In genomic region chr1:38465463-38465862, GRCh38 we compare ENCODE assay signal across 18 cellular contexts.
A peak's percentile ranks its signal among the peaks of the same experiment; 100 is the strongest.
DNase-seq lines count a peak whose midpoint lies in the region; FAIRE-seq and TF ChIP-seq lines count a peak whose summit lies in the region.
"Had no signal": no experiment of that assay in that cellular context is flagged by ENCODE, and none has a peak within 500 bp of the region (broad histone marks: within the 10 kb centered on the region; RNA-seq: fewer than 3 reads in every experiment).

No MANE protein-coding gene starts in this region.

- H3K9ac ChIP-seq in H9 (ENCODE audit: extremely low read depth, insufficient read length, low read length), result no peak overlapping the region
- H3K9ac ChIP-seq in H1 (replicated peaks in 1 of 4; ENCODE audit: extremely low read depth in 1 of 4, low read depth in 3 of 4, low read length in 3 of 4), result no peak overlapping the region
- H3K9ac ChIP-seq in neural progenitor cell, result no peak overlapping the region
- H3K9ac ChIP-seq: BLaER1 had no signal

- H3K27ac ChIP-seq in H9 (ENCODE audit: insufficient read length, low read depth, low read length) (no peak overlapping the region), H1 (ENCODE audit: low read depth, low read length) (no peak overlapping the region), neural progenitor cell (no peak overlapping the region), SJCRH30 (no peak overlapping the region)
- H3K27ac ChIP-seq: BLaER1, HL-60 had no signal

- no peaks in the 10 kb centered on the region for H3K27me3 Mint-ChIP-seq in H9 (ENCODE audit: low read depth)
- H3K27me3 Mint-ChIP-seq in neural progenitor cell (ENCODE audit: insufficient read depth, low read depth), result peaks cover 8% of the 10 kb centered on the region
- H3K27me3 Mint-ChIP-seq in activated naive CD8-positive, alpha-beta T cell treated with anti-CD3 and anti-CD28 coated beads for 36 hours, result peaks cover 15% of the 10 kb centered on the region

- H3K36me3 Mint-ChIP-seq in H9 (ENCODE audit: insufficient read depth in 1 of 3, low read depth in 3 of 3) (peaks cover 0 to 12% (median 6%) of the 10 kb centered on the region in 3 experiments; a peak in 4 of 7 replicates), neural progenitor cell (no peaks in the 10 kb centered on the region)
- no peaks in the 10 kb centered on the region for H3K36me3 Mint-ChIP-seq in activated naive CD8-positive, alpha-beta T cell treated with anti-CD3 and anti-CD28 coated beads for 36 hours
- H3K36me3 Mint-ChIP-seq: CD14-positive monocyte; CD4-positive, alpha-beta memory T cell had no signal

- H3K36me3 ChIP-seq in H1 (ENCODE audit: control insufficient read depth in 2 of 4, insufficient read depth in 4 of 4, low read length in 3 of 4) (no peaks in the 10 kb centered on the region), neural progenitor cell (no peaks in the 10 kb centered on the region), SJCRH30 (no peaks in the 10 kb centered on the region)
- H3K36me3 ChIP-seq: BLaER1 had no signal

- no peak overlapping the region for H3K4ac ChIP-seq in H9 (ENCODE audit: low read depth, low read length)
- no peak overlapping the region for H3K4ac ChIP-seq in H1 (replicated peaks; ENCODE audit: insufficient read length, low read depth, low read length)

- H2AK5ac ChIP-seq in H9 (ENCODE audit: insufficient read length, low read length) (no peak overlapping the region), H1 (ENCODE audit: low read depth, low read length) (peak overlapping the region; percentile 39; the same call in 1 of the 2 replicates)

- H2BK15ac ChIP-seq in H9 (ENCODE audit: low read depth, low read length) (no peak overlapping the region), H1 (ENCODE audit: low read length) (peak overlapping the region; percentile 88; the same call in 1 of the 2 replicates)

- peaks cover 29% of the 10 kb centered on the region for H3F3A ChIP-seq in neural progenitor cell (ENCODE audit: low read depth)

- H2AFZ ChIP-seq in H9 (ENCODE audit: low read length), result no peak overlapping the region
- H2AFZ ChIP-seq in H1 (ENCODE audit: low read length), result peak overlapping the region; percentile 92
- peak overlapping the region; percentile 64 for H2AFZ ChIP-seq in neural progenitor cell (replicated peaks)

- H3K4me3 ChIP-seq in H1 (ENCODE audit: extremely low read depth in 1 of 4, insufficient read depth in 2 of 4, low read depth in 3 of 4, low read length in 4 of 4), result no peak overlapping the region
- H3K4me3 ChIP-seq in neural progenitor cell, result no peak overlapping the region
- H3K4me3 ChIP-seq in SJCRH30, result no peak overlapping the region
- H3K4me3 ChIP-seq: BLaER1 had no signal

- H3K9me3 Mint-ChIP-seq in H9, result peaks cover 9 to 16% of the 10 kb centered on the region in 2 experiments
- peaks cover 18% of the 10 kb centered on the region for H3K9me3 Mint-ChIP-seq in neural progenitor cell
- H3K9me3 Mint-ChIP-seq in activated naive CD8-positive, alpha-beta T cell treated with anti-CD3 and anti-CD28 coated beads for 36 hours, result peaks cover 2% of the 10 kb centered on the region

- no peak overlapping the region for H4K91ac ChIP-seq in H9 (ENCODE audit: insufficient read length, low read depth, low read length)
- no peak overlapping the region for H4K91ac ChIP-seq in H1 (replicated peaks; ENCODE audit: insufficient read length, low read length)

- no peak for TF ChIP-seq RAD21 in H1 (IDR thresholded peaks at IDR 0.05 in 1 of 2, conservative IDR thresholded peaks at IDR 0.05 in 1 of 2; ENCODE audit: low read depth in 2 of 2, low read length in 2 of 2)

- H3K14ac ChIP-seq in H9 (ENCODE audit: insufficient read depth, low read length), result peak overlapping the region; percentile 48; the same call in 1 of the 2 replicates
- no peak overlapping the region for H3K14ac ChIP-seq in H1 (ENCODE audit: insufficient read length)

- no peak overlapping the region for H2BK120ac ChIP-seq in H9 (ENCODE audit: low read depth, low read length, poor library complexity, severe bottlenecking)
- H2BK120ac ChIP-seq in H1 (replicated peaks; ENCODE audit: low read depth, low read length), result no peak overlapping the region

- H4K8ac ChIP-seq in H9 (replicated peaks; ENCODE audit: insufficient read length, low read depth, low read length) (no peak overlapping the region), H1 (ENCODE audit: extremely low read depth, insufficient read depth, low read length) (no peak overlapping the region)

- H2BK5ac ChIP-seq in H9 (ENCODE audit: insufficient read length, low read length) (no peak overlapping the region), H1 (ENCODE audit: low read depth, low read length) (no peak overlapping the region; the same call in 1 of the 2 replicates)

- no peak for TF ChIP-seq POLR2A in H1 (IDR thresholded peaks at IDR 0.05; ENCODE audit: control extremely low read depth in 1 of 2, low read depth in 2 of 2, low read length in 2 of 2)

- no peak for FAIRE-seq in H1 (lab: Jason Lieb, UNC)
- FAIRE-seq: GM12892, GM18507 had no signal

- H3T11ph ChIP-seq in H9 (ENCODE audit: low read length), result no peak overlapping the region

- H3K56ac ChIP-seq in H9 (ENCODE audit: insufficient read length, low read depth, low read length) (no peak overlapping the region), H1 (replicated peaks; ENCODE audit: insufficient read length, low read depth, low read length) (no peak overlapping the region)

- no peak overlapping the region for H2BK20ac ChIP-seq in H9 (ENCODE audit: low read depth, low read length, poor library complexity, severe bottlenecking)
- no peak overlapping the region for H2BK20ac ChIP-seq in H1 (ENCODE audit: low read length)

- no peak overlapping the region; a peak in 1 of 5 replicates for H3K4me3 Mint-ChIP-seq in H9
- H3K4me3 Mint-ChIP-seq in neural progenitor cell, result no peak overlapping the region
- H3K4me3 Mint-ChIP-seq in activated naive CD8-positive, alpha-beta T cell treated with anti-CD3 and anti-CD28 coated beads for 36 hours, result no peak overlapping the region
- H3K4me3 Mint-ChIP-seq: CD14-positive monocyte had no signal

- H3K79me1 ChIP-seq in H9 (ENCODE audit: insufficient read depth, low read depth, low read length, poor library complexity, severe bottlenecking) (no peaks in the 10 kb centered on the region), H1 (ENCODE audit: low read depth, low read length) (no peaks in the 10 kb centered on the region)

- H4K5ac ChIP-seq in H9 (ENCODE audit: insufficient read length, low read depth, low read length) (no peak overlapping the region), H1 (ENCODE audit: insufficient read length, low read depth, low read length) (no peak overlapping the region)

- no peak overlapping the region for H2BK12ac ChIP-seq in H9 (ENCODE audit: insufficient read length, low read depth, low read length)
- H2BK12ac ChIP-seq in H1 (ENCODE audit: low read depth, low read length), result peak overlapping the region; percentile 27; the same call in 1 of the 2 replicates

- TF ChIP-seq CTCF in H9 (conservative IDR thresholded peaks at IDR 0.05), result no peak
- TF ChIP-seq CTCF in H1 (IDR thresholded peaks at IDR 0.05; ENCODE audit: control extremely low read depth in 1 of 3, insufficient read depth in 1 of 3, low read depth in 1 of 3, low read length in 3 of 3), result no peak
- no peak for TF ChIP-seq CTCF in neural progenitor cell (IDR thresholded peaks at IDR 0.05)

- H3K9me3 ChIP-seq in H9 (ENCODE audit: control insufficient read depth, low read depth, low read length), result no peaks in the 10 kb centered on the region
- H3K9me3 ChIP-seq in H1 (ENCODE audit: insufficient read depth in 2 of 2, low read depth in 1 of 2, low read length in 1 of 2), result peaks cover 0 to 9% of the 10 kb centered on the region in 2 experiments; a peak in 2 of 4 replicates
- peaks cover 5% of the 10 kb centered on the region for H3K9me3 ChIP-seq in neural progenitor cell (ENCODE audit: low read depth)
- no peaks in the 10 kb centered on the region; the same call in none of the 2 replicates for H3K9me3 ChIP-seq in SJCRH30 (replicated peaks)
- H3K9me3 ChIP-seq: BLaER1 had no signal

- whole genome bisulfite sequencing in H9 (ENCODE audit: extremely low coverage, insufficient read length, low lambda C conversion rate), result no CpG with 5 or more reads among the region's 4 CpGs
- WGBS in H1 (ENCODE audit: extremely low coverage in 1 of 2, insufficient coverage in 1 of 2, insufficient read length in 1 of 2, insufficient replicate concordance in 2 of 2, low coverage in 1 of 2, low lambda C conversion rate in 2 of 2, missing lambda C conversion rate in 1 of 2), 2 experiments, result 46% methylated on average over 4 of the region's 4 CpGs; no CpG with 5 or more reads in 1 of the 2 experiments

- H3K79me2 ChIP-seq in H9 (ENCODE audit: insufficient read depth, low read length) (no peaks in the 10 kb centered on the region), H1 (ENCODE audit: control insufficient read depth in 1 of 2, insufficient read depth in 2 of 2, low read length in 2 of 2) (no peaks in the 10 kb centered on the region), neural progenitor cell (ENCODE audit: low read depth) (no peaks in the 10 kb centered on the region)

- H3K23ac ChIP-seq in H9 (ENCODE audit: insufficient read length, low read depth, low read length), result no peak overlapping the region
- no peak overlapping the region for H3K23ac ChIP-seq in H1 (ENCODE audit: insufficient read length)

- H3K18ac ChIP-seq in H9 (ENCODE audit: insufficient read length, low read depth, low read length) (no peak overlapping the region), H1 (ENCODE audit: extremely low read depth, low read length) (peak overlapping the region; percentile 78)

- H4K20me1 ChIP-seq in H9 (ENCODE audit: control insufficient read depth, insufficient read depth, insufficient read length) (no peaks in the 10 kb centered on the region), H1 (replicated peaks in 1 of 2; ENCODE audit: control insufficient read depth in 1 of 2, insufficient read depth in 2 of 2, low read length in 2 of 2) (no peaks in the 10 kb centered on the region), neural progenitor cell (ENCODE audit: low read depth) (no peaks in the 10 kb centered on the region)
- H4K20me1 ChIP-seq: BLaER1 had no signal

- DNase-seq in H9, result no peak
- no peak for DNase-seq in H1 (ENCODE audit: low read depth in 1 of 2, low spot score in 2 of 2)
- no peak for DNase-seq in neural progenitor cell (ENCODE audit: low spot score)
- DNase-seq in SJCRH30, result no peak
- DNase-seq in activated naive CD8-positive, alpha-beta T cell treated with anti-CD3 and anti-CD28 coated beads for 36 hours, result no peak
- no peak for DNase-seq in HK-2 (ENCODE audit: unreplicated experiment)
- DNase-seq in cerebellum (ENCODE audit: low spot score), result no peak
- DNase-seq: 8988T; CD4-positive, alpha-beta memory T cell; DMS153; DMS79; GDM1; HCEC 1CT had no signal

- CTCF ChIA-PET in H1 (lab: Charles Lee; ENCODE audit: partially characterized antibody), result interaction anchor here (0.6 to 1.4 kb wide), 2 partner anchors 20 to 402 kb away, joined by 3 read pairs; no protein-coding TSS in a partner anchor

- H3K4me1 ChIP-seq in H9 (ENCODE audit: insufficient read depth, low read length), result peaks cover 6% of the 10 kb centered on the region; the same call in 1 of the 2 replicates
- peaks cover 0 to 9% (median 4%) of the 10 kb centered on the region in 4 experiments; a peak in 5 of 7 replicates for H3K4me1 ChIP-seq in H1 (replicated peaks in 1 of 4; ENCODE audit: control insufficient read depth in 3 of 4, insufficient read depth in 4 of 4, low read length in 3 of 4)
- H3K4me1 ChIP-seq in neural progenitor cell, result peaks cover 16% of the 10 kb centered on the region
- peaks cover 14% of the 10 kb centered on the region for H3K4me1 ChIP-seq in SJCRH30
- H3K4me1 ChIP-seq: BLaER1 had no signal

- H3K27me3 ChIP-seq in H9 (ENCODE audit: insufficient read depth, low read length), result no peaks in the 10 kb centered on the region
- no peaks in the 10 kb centered on the region; a peak in 1 of 7 replicates for H3K27me3 ChIP-seq in H1 (replicated peaks in 1 of 4; ENCODE audit: control insufficient read depth in 3 of 4, extremely low read depth in 1 of 4, insufficient read depth in 3 of 4, low read length in 3 of 4)
- no peaks in the 10 kb centered on the region for H3K27me3 ChIP-seq in neural progenitor cell
- no peaks in the 10 kb centered on the region for H3K27me3 ChIP-seq in SJCRH30
- H3K27me3 ChIP-seq: BLaER1 had no signal

- no peak overlapping the region for H3K4me2 ChIP-seq in H9 (ENCODE audit: insufficient read depth, insufficient read length, low read length)
- peak overlapping the region; percentile 18 to 36; a peak in 1 of 4 replicates for H3K4me2 ChIP-seq in H1 (ENCODE audit: insufficient read depth in 1 of 2, low read depth in 2 of 2, low read length in 2 of 2)
- H3K4me2 ChIP-seq in neural progenitor cell, result peak overlapping the region; percentile 53
- H3K4me2 ChIP-seq: BLaER1 had no signal

- POLR2A ChIA-PET in H1 (lab: Charles Lee; ENCODE audit: partially characterized antibody), result interaction anchor here (0.7 to 3.6 kb wide), 5 partner anchors 9 to 33 kb away, joined by 3 to 12 read pairs (median 3); no protein-coding TSS in a partner anchor

- H3K27ac Mint-ChIP-seq in H9, result peak overlapping the region in 2 of 3 experiments; percentile 31 to 79; a peak in 3 of 7 replicates
- H3K27ac Mint-ChIP-seq in neural progenitor cell, result peak overlapping the region; percentile 9
- H3K27ac Mint-ChIP-seq in activated naive CD8-positive, alpha-beta T cell treated with anti-CD3 and anti-CD28 coated beads for 36 hours, result no peak overlapping the region
- H3K27ac Mint-ChIP-seq: CD4-positive, alpha-beta memory T cell had no signal

- TF ChIP-seq EP300 in H1 (IDR thresholded peaks at IDR 0.05; ENCODE audit: borderline replicate concordance in 1 of 2, low read depth in 2 of 2, low read length in 2 of 2), result no peak

- H3K4me1 Mint-ChIP-seq in H9 (peaks cover 17 to 25% of the 10 kb centered on the region in 2 experiments), neural progenitor cell (peaks cover 20% of the 10 kb centered on the region)
- no peaks in the 10 kb centered on the region for H3K4me1 Mint-ChIP-seq in activated naive CD8-positive, alpha-beta T cell treated with anti-CD3 and anti-CD28 coated beads for 36 hours
- H3K4me1 Mint-ChIP-seq: CD14-positive monocyte; CD4-positive, alpha-beta memory T cell had no signal

- H3K23me2 ChIP-seq in H9 (ENCODE audit: insufficient read length, low read depth, low read length, poor library complexity, severe bottlenecking), result no peaks in the 10 kb centered on the region
- H3K23me2 ChIP-seq in H1 (ENCODE audit: low read depth, low read length), result no peaks in the 10 kb centered on the region
